Comparison of ENCODE assay signal across 8 cellular contexts in the genomic region with DNA sequence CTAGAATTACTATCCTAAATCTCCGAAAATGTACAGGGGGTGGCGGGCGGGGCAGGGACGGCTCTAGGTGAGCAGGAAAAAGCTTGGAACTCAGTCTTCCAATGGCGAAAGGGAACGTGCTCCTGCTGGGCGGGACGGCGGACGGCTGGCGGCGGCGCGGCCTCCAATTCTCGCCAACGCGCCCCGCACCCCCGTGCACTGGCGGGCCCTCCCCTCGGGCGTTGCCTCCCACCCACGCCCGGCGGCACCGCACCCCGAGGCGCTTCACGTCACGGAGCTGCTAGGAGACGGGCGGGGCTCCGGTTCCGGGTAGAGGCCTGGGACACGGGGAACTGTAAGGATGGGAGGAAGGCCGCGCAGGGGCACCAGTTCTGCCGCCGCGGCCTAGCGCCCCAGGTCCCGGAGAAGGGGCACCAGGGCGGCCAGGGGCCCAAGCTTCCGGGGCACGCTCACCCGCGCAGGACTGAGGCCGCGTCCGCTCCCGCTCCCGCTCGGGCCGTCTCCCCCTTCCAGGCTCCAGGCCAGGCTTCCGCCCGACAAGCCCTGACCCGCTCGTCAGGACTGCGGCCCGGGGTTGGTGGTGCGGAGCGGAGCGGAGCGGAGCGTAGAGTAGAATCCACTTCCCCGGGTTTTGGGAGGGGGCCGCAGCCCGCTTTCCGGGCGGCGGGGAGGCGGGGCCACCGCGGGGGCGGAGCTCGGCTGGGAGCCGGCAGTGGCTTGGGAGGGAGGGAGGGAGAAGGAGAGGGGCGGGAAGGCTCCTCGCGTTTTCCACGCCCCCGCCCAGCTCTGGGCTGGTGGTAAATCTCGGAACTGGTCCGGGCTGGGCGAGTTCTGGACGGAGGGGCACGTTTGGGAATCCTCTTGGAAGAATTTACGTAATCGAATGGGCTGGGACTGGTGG. TPM values are rescaled to one million over a fixed set of nuclear protein-coding genes. Genes with fewer than 3 reads are reported as not detected.
A peak's percentile ranks its signal among the peaks of the same experiment; 100 is the strongest.
DNase-seq lines count a peak whose midpoint lies in the region; ATAC-seq and TF ChIP-seq lines count a peak whose summit lies in the region.

A gene (minus strand): TSS at position 594 of the 901 bp plus-strand sequence. CDS start 3,167 bp downstream, outside the sequence.

- peaks cover 0 to 2% of the 10 kb centered on the region in 2 donors for H3K36me3 Mint-ChIP-seq in activated naive CD4-positive, alpha-beta T cell treated with anti-CD3 and anti-CD28 coated beads, Interleukin-2, amount 50 U/mL, for 72 hours

- peak within 1 kb of the TSS; percentile 90 to 100 for H3K27ac Mint-ChIP-seq in activated naive CD4-positive, alpha-beta T cell treated with anti-CD3 and anti-CD28 coated beads, Interleukin-2, amount 50 U/mL, for 72 hours

- no peaks in the 10 kb centered on the region for H4K20me1 ChIP-seq in osteoblast (ENCODE audit: insufficient read depth, low read length)

- ATAC-seq in HG02610 (IDR thresholded peaks at IDR 0.05; ENCODE audit: unreplicated experiment) (peak; percentile 88), thoracic aorta (ENCODE audit: insufficient number of reproducible peaks, low FRiP score, low read depth) (peak; percentile 93)
- ATAC-seq in activated naive CD4-positive, alpha-beta T cell treated with anti-CD3 and anti-CD28 coated beads, Interleukin-2, amount 50 U/mL, for 72 hours: peak; percentile 92 to 95

- peak within 1 kb of the TSS; percentile 87 for H3K4me3 ChIP-seq in GM08714 (ENCODE audit: low read length)
- peak within 1 kb of the TSS; percentile 95 for H3K4me3 ChIP-seq in osteoblast (ENCODE audit: insufficient read depth, low read length)
- peak within 1 kb of the TSS; percentile 76 for H3K4me3 ChIP-seq in thoracic aorta

- H3K27ac ChIP-seq in osteoblast (ENCODE audit: low read depth, low read length): peak within 1 kb of the TSS; percentile 99
- peak within 1 kb of the TSS; percentile 93 to 100 for H3K27ac ChIP-seq in thoracic aorta

- H3K27me3 ChIP-seq in osteoblast (ENCODE audit: insufficient read depth, low read length): no peaks in the 10 kb centered on the region
- no peaks in the 10 kb centered on the region for H3K27me3 ChIP-seq in thoracic aorta (replicated peaks; ENCODE audit: insufficient read depth)

- H3K9me3 Mint-ChIP-seq in activated naive CD4-positive, alpha-beta T cell treated with anti-CD3 and anti-CD28 coated beads, Interleukin-2, amount 50 U/mL, for 72 hours: no peaks in the 10 kb centered on the region

- DNase-seq in NCI-H1092 treated with DMSO at 0.1 percent for 48 hours (lab: John Stamatoyannopoulos, UW) (peak; percentile 96), SKM-1 (lab: John Stamatoyannopoulos, UW; ENCODE audit: unreplicated experiment) (peak; percentile 97), glomerular visceral epithelial cell (ENCODE audit: extremely low spot score) (peak; percentile 99), osteoblast (ENCODE audit: insufficient read length, low spot score, missing footprints) (peak; percentile 99), thoracic aorta (ENCODE audit: low spot score) (peak; percentile 87)
- DNase-seq in activated naive CD4-positive, alpha-beta T cell treated with anti-CD3 and anti-CD28 coated beads, Interleukin-2, amount 50 U/mL, for 72 hours (ENCODE audit: low spot score in 2 of 2): peak; percentile 94

- peaks cover 17% of the 10 kb centered on the region for H3K4me1 ChIP-seq in osteoblast (ENCODE audit: insufficient read depth, low read length)
- H3K4me1 ChIP-seq in thoracic aorta (ENCODE audit: control insufficient read depth in 1 of 2, low read depth in 2 of 2): peaks cover 28 to 38% of the 10 kb centered on the region in 2 donors

- no peak for TF ChIP-seq CTCF in osteoblast (IDR thresholded peaks at IDR 0.05; ENCODE audit: extremely low read depth, low read depth, low read length)
- no peak for TF ChIP-seq CTCF in thoracic aorta (IDR thresholded peaks at IDR 0.05)

- peaks cover 14% of the 10 kb centered on the region for H3K79me2 ChIP-seq in osteoblast (ENCODE audit: insufficient read depth, low read length)

- H3K9me3 ChIP-seq in osteoblast (ENCODE audit: low read depth, low read length) (no peaks in the 10 kb centered on the region), thoracic aorta (no peaks in the 10 kb centered on the region)

- H2AFZ ChIP-seq in osteoblast (ENCODE audit: low read length): peak within 1 kb of the TSS; percentile 88

- H3K4me2 ChIP-seq in osteoblast (ENCODE audit: insufficient read depth, low read length): peak within 1 kb of the TSS; percentile 95

- H3K36me3 ChIP-seq in osteoblast (ENCODE audit: insufficient read depth, low read length) (no peaks in the 10 kb centered on the region), thoracic aorta (no peaks in the 10 kb centered on the region)

RNA-seq across cellular contexts. Expression of the gene that starts here (rescaled TPM):
- 10 to 100 TPM; 13.7 to 24.1 TPM for total RNA-seq in activated naive CD4-positive, alpha-beta T cell treated with anti-CD3 and anti-CD28 coated beads, Interleukin-2, amount 50 U/mL, for 72 hours
- total RNA-seq in osteoblast (11.9 and 12.4 TPM in 2 replicates), thoracic aorta (10 to 100 TPM; 16.5 to 27.1 TPM)

Comparison
In these comparisons a context has a peak if more than half of its experiments do, and no peak if none do; other contexts are left out.
1. Peak in every context shown above with its lines: DNase-seq, ATAC-seq, H3K4me3 ChIP-seq and H3K27ac ChIP-seq.